In genomic region chr7:107982918-107983389, GRCh38 we compare ENCODE assay signal across 13 cellular contexts. TPM values are rescaled to one million over a fixed set of nuclear protein-coding genes. Genes with fewer than 3 reads are reported as not detected.
DNase-seq lines count a peak whose midpoint lies in the region; ATAC-seq and TF ChIP-seq lines count a peak whose summit lies in the region.
"Had no signal": no experiment of that assay in that cellular context is flagged by ENCODE, and none has a peak within 500 bp of the region (broad histone marks: within the 10 kb centered on the region; RNA-seq: fewer than 3 reads in every experiment).

No MANE protein-coding gene starts in this region.

- no peaks in the 10 kb centered on the region for H4K20me1 ChIP-seq in DND-41 (ENCODE audit: insufficient read depth, low read length)

- H3K4me3 Mint-ChIP-seq in endothelial cell (ENCODE audit: unreplicated experiment) (peak overlapping the region; percentile 44), osteocyte (ENCODE audit: unreplicated experiment) (no peak overlapping the region)
- H3K4me3 Mint-ChIP-seq: activated T-helper 17 cell treated with anti-CD3 and anti-CD28 coated beads, Interleukin-2, amount 50 U/mL, for 72 hours had no signal

- H3K36me3 Mint-ChIP-seq in endothelial cell (ENCODE audit: low read depth, unreplicated experiment) (peaks cover 67% of the 10 kb centered on the region), osteocyte (ENCODE audit: unreplicated experiment) (peaks cover 68% of the 10 kb centered on the region)

- DNase-seq in DND-41 (no peak), NCI-H1105 (lab: John Stamatoyannopoulos, UW) (peak; percentile 37), endothelial cell (ENCODE audit: low spot score) (no peak), osteocyte (ENCODE audit: extremely low spot score, unreplicated experiment) (no peak), ecto neural progenitor cell (ENCODE audit: low spot score) (no peak)
- no peak for DNase-seq in effector CD4-positive, alpha-beta T cell
- DNase-seq: NCI-H226; stimulated activated CD4-positive, alpha-beta T cell treated with anti-CD3 and anti-CD28 coated beads, Interleukin-1b, Interleukin-23, amount 100 ng/mL, for 48 hours had no signal

- no peaks in the 10 kb centered on the region for H3K9me3 ChIP-seq in DND-41 (ENCODE audit: insufficient read depth, low read length, severe bottlenecking)

- H2AFZ ChIP-seq in DND-41 (ENCODE audit: low read depth, low read length), result no peak overlapping the region

- H3K9me3 Mint-ChIP-seq in endothelial cell (ENCODE audit: unreplicated experiment) (no peaks in the 10 kb centered on the region), osteocyte (ENCODE audit: unreplicated experiment) (no peaks in the 10 kb centered on the region)
- H3K9me3 Mint-ChIP-seq: activated T-helper 17 cell treated with anti-CD3 and anti-CD28 coated beads, Interleukin-2, amount 50 U/mL, for 72 hours had no signal

- H3K4me3 ChIP-seq in DND-41 (ENCODE audit: low read depth in 1 of 2, low read length in 2 of 2), result no peak overlapping the region

- H3K4me1 Mint-ChIP-seq in endothelial cell (ENCODE audit: unreplicated experiment) (no peaks in the 10 kb centered on the region), osteocyte (ENCODE audit: unreplicated experiment) (peaks cover 19% of the 10 kb centered on the region)
- H3K4me1 Mint-ChIP-seq: activated T-helper 17 cell treated with anti-CD3 and anti-CD28 coated beads, Interleukin-2, amount 50 U/mL, for 72 hours had no signal

- H3K27me3 Mint-ChIP-seq in endothelial cell (ENCODE audit: unreplicated experiment) (peaks cover 2% of the 10 kb centered on the region), osteocyte (ENCODE audit: unreplicated experiment) (no peaks in the 10 kb centered on the region)

- no peaks in the 10 kb centered on the region for H3K36me3 ChIP-seq in DND-41 (ENCODE audit: insufficient read depth, low read length)

- no peak overlapping the region for H3K9ac ChIP-seq in DND-41 (ENCODE audit: low read depth, low read length)

- H3K27ac Mint-ChIP-seq in endothelial cell (ENCODE audit: unreplicated experiment) (no peak overlapping the region), osteocyte (ENCODE audit: unreplicated experiment) (no peak overlapping the region)
- H3K27ac Mint-ChIP-seq: activated T-helper 17 cell treated with anti-CD3 and anti-CD28 coated beads, Interleukin-2, amount 50 U/mL, for 72 hours had no signal

- H3K27ac ChIP-seq in DND-41 (ENCODE audit: low read length), result no peak overlapping the region
- H3K27ac ChIP-seq: epithelial cell of prostate had no signal

- H3K4me2 ChIP-seq in DND-41 (ENCODE audit: insufficient read depth, low read length), result no peak overlapping the region

- peak; percentile 18 for TF ChIP-seq CTCF in DND-41 (IDR thresholded peaks at IDR 0.05; ENCODE audit: borderline replicate concordance, extremely low read depth, low read length, poor library complexity, severe bottlenecking)
- peak; percentile 40 for TF ChIP-seq CTCF in endothelial cell (IDR thresholded peaks at IDR 0.05; ENCODE audit: unreplicated experiment)
- peak; percentile 29 for TF ChIP-seq CTCF in osteocyte (IDR thresholded peaks at IDR 0.05)

- no peaks in the 10 kb centered on the region for H3K79me2 ChIP-seq in DND-41 (ENCODE audit: insufficient read depth, low read length)

- ATAC-seq in DND-41 (ENCODE audit: insufficient read depth, low read depth) (no peak), HG03342 (IDR thresholded peaks at IDR 0.05; ENCODE audit: unreplicated experiment) (no peak), HG02938 (IDR thresholded peaks at IDR 0.05; ENCODE audit: unreplicated experiment) (no peak)
- ATAC-seq: activated T-helper 17 cell treated with anti-CD3 and anti-CD28 coated beads, Interleukin-2, amount 50 U/mL, for 72 hours had no signal

- H3K27me3 ChIP-seq in DND-41 (ENCODE audit: insufficient read depth, low read length, poor library complexity), result no peaks in the 10 kb centered on the region

- no peaks in the 10 kb centered on the region for H3K4me1 ChIP-seq in DND-41 (ENCODE audit: insufficient read depth, low read length)

RNA-seq across cellular contexts. Expression of gene LAMB1, which starts 20.0 kb away (rescaled TPM):
- 453 TPM for total RNA-seq in endothelial cell (ENCODE audit: unreplicated experiment)
- 952 and 1,014 TPM in 2 replicates for total RNA-seq in osteocyte
- total RNA-seq: activated T-helper 17 cell treated with anti-CD3 and anti-CD28 coated beads, Interleukin-2, amount 50 U/mL, for 72 hours; T-helper 2 cell treated with Interferon-gamma antibody and Interleukin-4, amounts not matched to agents 100 ng/mL and 5 ng/mL, for 36 hours had no signal
